In the genomic region with DNA sequence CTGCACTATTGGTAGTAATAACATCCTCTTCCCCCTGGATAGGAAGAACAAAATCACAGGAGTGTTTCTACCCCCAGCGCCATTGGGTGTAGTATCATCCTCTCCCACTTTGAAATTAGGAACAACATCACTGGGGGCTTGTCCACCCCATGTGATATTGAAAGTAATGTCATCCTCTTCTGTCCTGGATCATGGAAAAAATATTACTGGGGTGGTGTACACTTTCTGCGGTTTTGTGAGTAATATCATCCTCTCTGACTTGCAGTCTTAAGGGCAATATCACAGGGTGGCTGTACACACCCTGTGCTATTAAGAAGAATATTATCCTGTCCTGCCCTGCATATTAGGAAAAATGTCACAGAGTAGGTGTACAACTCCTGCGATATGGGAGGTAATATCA, we compare ENCODE assay signal across 12 cellular contexts.
"Had no signal": no experiment of that assay in that cellular context is flagged by ENCODE, and none has a peak within 500 bp of the region (broad histone marks: within the 10 kb centered on the region; RNA-seq: fewer than 3 reads in every experiment).

No MANE protein-coding gene starts in this region.

- H3K4me3 Mint-ChIP-seq: activated CD4-positive, alpha-beta memory T cell treated with anti-CD3 and anti-CD28 coated beads, Interleukin-2, amount 10 ng/mL, durations not matched to agents 7 days and 5 days; mesothelial cell of epicardium; neural progenitor cell; T-cell; WTC11 had no signal

- H3K27ac ChIP-seq: ascending aorta, esophagus muscularis mucosa, neural progenitor cell, parathyroid adenoma, thyroid gland had no signal

- H3K4me1 Mint-ChIP-seq: mesothelial cell of epicardium, WTC11 had no signal

- H2AFZ ChIP-seq: neural progenitor cell, parathyroid adenoma had no signal

- H3K79me2 ChIP-seq: parathyroid adenoma had no signal

- H3K4me2 ChIP-seq: neural progenitor cell had no signal

- ATAC-seq: T-cell, WTC11 had no signal

- H3K9me3 ChIP-seq: ascending aorta, esophagus muscularis mucosa, thyroid gland had no signal

- H3K4me3 ChIP-seq: ascending aorta, esophagus muscularis mucosa, neural progenitor cell, thyroid gland had no signal

- H3K36me3 ChIP-seq: ascending aorta, esophagus muscularis mucosa, neural progenitor cell, thyroid gland had no signal

- DNase-seq: activated CD4-positive, alpha-beta memory T cell treated with anti-CD3 and anti-CD28 coated beads, Interleukin-2, amount 10 ng/mL, durations not matched to agents 7 days and 5 days; activated effector memory CD4-positive, alpha-beta T cell treated with Interleukin-2 at 50 U/mL for 16 hours; hypothalamus; stimulated activated CD4-positive, alpha-beta T cell treated with anti-CD3 and anti-CD28 coated beads, Interleukin-2, amount 100 ng/mL, for 48 hours; T-cell; thyroid gland had no signal

- H3K27me3 ChIP-seq: ascending aorta, thyroid gland had no signal

- H3K9ac ChIP-seq: neural progenitor cell, parathyroid adenoma had no signal

- H3K36me3 Mint-ChIP-seq: mesothelial cell of epicardium, neural progenitor cell, T-cell, WTC11 had no signal

- H3K4me1 ChIP-seq: neural progenitor cell, parathyroid adenoma had no signal

- H3K27ac Mint-ChIP-seq: activated CD4-positive, alpha-beta memory T cell treated with anti-CD3 and anti-CD28 coated beads, Interleukin-2, amount 10 ng/mL, durations not matched to agents 7 days and 5 days; mesothelial cell of epicardium; neural progenitor cell; WTC11 had no signal
